In the genomic region with DNA sequence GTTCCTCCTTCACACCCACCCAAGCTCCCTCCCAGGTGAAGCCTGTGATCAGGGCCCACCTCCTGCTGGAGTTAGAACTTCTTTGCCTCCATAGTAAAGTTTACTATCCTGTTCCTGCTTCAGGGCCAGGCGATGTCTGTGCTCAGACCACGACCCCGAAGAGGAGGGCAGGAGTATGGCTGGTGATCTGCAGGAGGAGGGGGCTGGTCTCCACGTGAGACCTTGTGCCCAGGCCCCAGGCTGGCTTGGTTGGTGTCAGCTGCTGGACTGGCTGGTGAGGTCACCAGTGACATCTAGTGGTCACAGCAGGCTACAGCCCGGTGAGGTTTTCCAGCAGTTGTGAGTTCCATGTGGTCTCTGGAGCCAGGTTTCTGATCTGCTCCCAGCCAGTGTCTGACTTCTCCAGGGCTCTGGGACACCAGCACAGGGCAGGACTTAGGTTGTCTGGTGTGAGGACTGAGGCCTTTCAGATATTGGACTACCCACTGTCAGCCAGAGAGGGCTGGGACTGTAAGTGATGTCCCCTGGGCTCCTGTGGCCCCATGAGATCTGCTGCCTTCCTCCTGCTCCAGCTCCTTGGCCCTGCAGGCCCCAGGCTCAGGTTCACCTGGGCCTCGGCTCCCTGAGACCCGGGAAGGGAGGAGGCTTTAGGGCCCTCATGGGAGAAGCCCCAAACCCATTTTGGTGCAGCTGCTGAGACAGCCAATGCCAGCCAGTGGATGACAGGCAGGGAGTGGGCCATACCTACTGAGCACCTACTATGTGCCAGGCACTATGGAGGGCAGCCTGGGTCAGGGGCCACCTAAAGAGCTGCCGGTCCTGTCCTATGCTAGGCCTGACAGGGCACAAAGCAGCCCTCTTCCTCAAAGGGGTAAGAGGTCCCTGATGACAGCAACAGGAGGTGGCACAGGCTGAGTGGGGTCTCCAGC, we compare ENCODE assay signal across 8 cellular contexts. TPM values are rescaled to one million over a fixed set of nuclear protein-coding genes. Genes with fewer than 3 reads are reported as not detected.
DNase-seq lines count a peak whose midpoint lies in the region; ATAC-seq and TF ChIP-seq lines count a peak whose summit lies in the region.

No MANE protein-coding gene starts in this region.

- peaks cover 46% of the 10 kb centered on the region for H3K27me3 ChIP-seq in IMR-90 (ENCODE audit: control insufficient read depth, insufficient read depth, low read length)
- H3K27me3 ChIP-seq in Peyer's patch: no peaks in the 10 kb centered on the region

- H3K4me3 Mint-ChIP-seq in activated T-helper 17 cell treated with anti-CD3 and anti-CD28 coated beads, Interleukin-2, amount 50 U/mL, for 72 hours: no peak overlapping the region

- peak; percentile 94 for TF ChIP-seq CTCF in IMR-90 (conservative IDR thresholded peaks at IDR 0.05; ENCODE audit: low read depth, low read length)
- peak in 5 of 6 experiments; percentile 63 to 95 (median 85) for TF ChIP-seq CTCF in Peyer's patch (IDR thresholded peaks at IDR 0.05)
- peak; percentile 89 for TF ChIP-seq CTCF in foreskin fibroblast (IDR thresholded peaks at IDR 0.05; ENCODE audit: low read depth, low read length)

- H2AK9ac ChIP-seq in IMR-90 (replicated peaks; ENCODE audit: low read depth, low read length, poor library complexity): peak overlapping the region; percentile 81

- no peak overlapping the region for H3K18ac ChIP-seq in IMR-90 (ENCODE audit: low read depth, low read length)

- H3K79me1 ChIP-seq in IMR-90 (ENCODE audit: low read depth in 1 of 2, low read length in 2 of 2): no peaks in the 10 kb centered on the region

- H3K9me3 ChIP-seq in IMR-90 (ENCODE audit: control insufficient read depth, insufficient read depth, low read length) (no peaks in the 10 kb centered on the region), Peyer's patch (no peaks in the 10 kb centered on the region)

- H3K9me3 Mint-ChIP-seq in activated T-helper 17 cell treated with anti-CD3 and anti-CD28 coated beads, Interleukin-2, amount 50 U/mL, for 72 hours: no peaks in the 10 kb centered on the region

- H3K36me3 ChIP-seq in IMR-90 (ENCODE audit: control insufficient read depth, insufficient read depth, low read length) (no peaks in the 10 kb centered on the region), Peyer's patch (no peaks in the 10 kb centered on the region)

- in situ Hi-C loops in IMR-90 (cut with MboI; ENCODE audit: low sequenced_read_pairs): loop anchor here (5.0 kb wide), 1 partner anchor 54 kb away; no protein-coding TSS in a partner anchor

- peak; percentile 92 for TF ChIP-seq RAD21 in IMR-90 (IDR thresholded peaks at IDR 0.05; ENCODE audit: low read length)

- intact Hi-C loops in IMR-90 (cut with micrococcal nuclease): loop anchor here (1.0 to 5.0 kb wide), 4 partner anchors 19 to 329 kb away; no protein-coding TSS in a partner anchor

- no peak overlapping the region for H3K14ac ChIP-seq in IMR-90 (replicated peaks; ENCODE audit: low read depth, low read length)

- no peak overlapping the region for H4K91ac ChIP-seq in IMR-90 (ENCODE audit: insufficient read depth, low read depth, low read length)

- no peak overlapping the region for H3K9ac ChIP-seq in IMR-90 (ENCODE audit: low read depth, low read length)

- no peak overlapping the region for H2BK20ac ChIP-seq in IMR-90 (ENCODE audit: low read depth, low read length)

- no peaks in the 10 kb centered on the region for H3K36me3 Mint-ChIP-seq in activated T-helper 17 cell treated with anti-CD3 and anti-CD28 coated beads, Interleukin-2, amount 50 U/mL, for 72 hours (ENCODE audit: low read depth)

- dilution Hi-C loops in IMR-90 (cut with HindIII; ENCODE audit: low sequenced_read_pairs, unreplicated experiment): no loop called here

- H3K4me1 Mint-ChIP-seq in activated T-helper 17 cell treated with anti-CD3 and anti-CD28 coated beads, Interleukin-2, amount 50 U/mL, for 72 hours: no peaks in the 10 kb centered on the region

- H2AK5ac ChIP-seq in IMR-90 (ENCODE audit: low read depth, low read length): peak overlapping the region; percentile 48; the same call in 1 of the 2 replicates

- CTCF ChIA-PET in IMR-90 (lab: Yijun Ruan, JAX): interaction anchor here (0.6 to 3.4 kb wide), 8 partner anchors 11 to 372 kb away, joined by 3 to 22 read pairs (median 4); a partner anchor contains a TSS

- no peak overlapping the region for H3K27ac Mint-ChIP-seq in activated T-helper 17 cell treated with anti-CD3 and anti-CD28 coated beads, Interleukin-2, amount 50 U/mL, for 72 hours

- POLR2A ChIA-PET in IMR-90 (lab: Charles Lee; ENCODE audit: unreplicated experiment): no interaction called here

- no peak overlapping the region for H2BK120ac ChIP-seq in IMR-90 (ENCODE audit: low read depth, low read length)

- no peak for TF ChIP-seq POLR2A in IMR-90 (IDR thresholded peaks at IDR 0.05; ENCODE audit: low read depth, low read length)
- no peak for TF ChIP-seq POLR2A in Peyer's patch (IDR thresholded peaks at IDR 0.05)

- peak overlapping the region; percentile 81 for H2AFZ ChIP-seq in IMR-90 (replicated peaks; ENCODE audit: low read length, poor library complexity)

- peak; percentile 98 for ATAC-seq in IMR-90 (ENCODE audit: low read depth)
- peak; percentile 86 for ATAC-seq in activated T-helper 17 cell treated with anti-CD3 and anti-CD28 coated beads, Interleukin-2, amount 50 U/mL, for 72 hours (replicated peaks)

- no peak overlapping the region for H2BK5ac ChIP-seq in IMR-90 (ENCODE audit: low read depth, low read length, poor library complexity, severe bottlenecking)

- no peak overlapping the region for H3K56ac ChIP-seq in IMR-90 (ENCODE audit: extremely low read depth, insufficient read depth, low read length)

- H4K20me1 ChIP-seq in IMR-90 (ENCODE audit: insufficient read depth, low read length): no peaks in the 10 kb centered on the region

- 0 out of 2 replicates have a peak, but pooled peaks cover 2% of the 10 kb centered on the region for H3K9me1 ChIP-seq in IMR-90 (ENCODE audit: insufficient read depth, low read length)

- H3K27ac ChIP-seq in IMR-90 (ENCODE audit: insufficient read depth, low read length) (no peak overlapping the region), Peyer's patch (no peak overlapping the region)

- WGBS in IMR-90 (ENCODE audit: extremely low coverage in 2 of 2, insufficient read length in 1 of 2), 2 experiments: 10% methylated on average over 3 of the region's 8 CpGs; no CpG with 5 or more reads in 1 of the 2 experiments

- H3K4me3 ChIP-seq in IMR-90 (ENCODE audit: insufficient read depth, low read depth, low read length) (no peak overlapping the region), Peyer's patch (no peak overlapping the region), foreskin fibroblast (ENCODE audit: low read depth in 1 of 2, low read length in 2 of 2) (no peak overlapping the region)

- peak; percentile 69 for DNase-seq in NCI-H2107 treated with DMSO at 0.1 percent for 48 hours (lab: John Stamatoyannopoulos, UW; ENCODE audit: unreplicated experiment)
- no peak for DNase-seq in NCI-H2107 (lab: John Stamatoyannopoulos, UW)
- DNase-seq in IMR-90: peak; percentile 69
- DNase-seq in Peyer's patch: peak; percentile 43 to 82 (median 73)
- DNase-seq in foreskin fibroblast: peak; percentile 44 to 84
- peak; percentile 43 for DNase-seq in occipital lobe (lab: John Stamatoyannopoulos, UW)
- peak; percentile 74 for DNase-seq in ureter (ENCODE audit: low spot score)

- H3K23ac ChIP-seq in IMR-90 (ENCODE audit: low read depth, low read length): no peak overlapping the region

- no peak overlapping the region for H3K4me2 ChIP-seq in IMR-90 (ENCODE audit: low read depth, low read length)

- no peak overlapping the region for H3K4ac ChIP-seq in IMR-90 (ENCODE audit: low read depth, low read length)

- peaks cover 13% of the 10 kb centered on the region for H3K27me3 Mint-ChIP-seq in activated T-helper 17 cell treated with anti-CD3 and anti-CD28 coated beads, Interleukin-2, amount 50 U/mL, for 72 hours

- H2BK15ac ChIP-seq in IMR-90 (ENCODE audit: low read depth, low read length): no peak overlapping the region

- H4K8ac ChIP-seq in IMR-90 (ENCODE audit: low read depth in 2 of 2, low read length in 2 of 2): no peak overlapping the region

- no peak overlapping the region for H4K5ac ChIP-seq in IMR-90 (ENCODE audit: low read depth, low read length)

- no peaks in the 10 kb centered on the region; the same call in 1 of the 2 replicates for H3K4me1 ChIP-seq in IMR-90 (ENCODE audit: control insufficient read depth, insufficient read depth, low read length)
- no peaks in the 10 kb centered on the region for H3K4me1 ChIP-seq in Peyer's patch

- no TSS peak for BruUV-seq in IMR-90 (replicated peaks; lab: Mats Ljungman, UMichigan)

TF ChIP-seq in IMR-90, 13 proteins besides CTCF, POLR2A, EP300 and RAD21 (continues in another document):
- no peak for TF ChIP-seq RFX5 (IDR thresholded peaks at IDR 0.05; ENCODE audit: low read depth, low read length)
- TF ChIP-seq, protein P1, sequence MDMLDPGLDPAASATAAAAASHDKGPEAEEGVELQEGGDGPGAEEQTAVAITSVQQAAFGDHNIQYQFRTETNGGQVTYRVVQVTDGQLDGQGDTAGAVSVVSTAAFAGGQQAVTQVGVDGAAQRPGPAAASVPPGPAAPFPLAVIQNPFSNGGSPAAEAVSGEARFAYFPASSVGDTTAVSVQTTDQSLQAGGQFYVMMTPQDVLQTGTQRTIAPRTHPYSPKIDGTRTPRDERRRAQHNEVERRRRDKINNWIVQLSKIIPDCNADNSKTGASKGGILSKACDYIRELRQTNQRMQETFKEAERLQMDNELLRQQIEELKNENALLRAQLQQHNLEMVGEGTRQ (IDR thresholded peaks at IDR 0.05; ENCODE audit: low read depth, low read length): 0 out of 2 replicates have a peak, but pooled peaks have one; percentile 21

RNA-seq across cellular contexts. Expression of a gene that starts 6.0 kb away (rescaled TPM):
- total RNA-seq in IMR-90 (2012; rRNA removed) (not detected in 2 replicates), Peyer's patch (not detected), occipital lobe (not detected), ureter (not detected)
- not detected in 2 replicates for polyA plus RNA-seq in IMR-90 (2012; rRNA removed)
- not detected in 2 replicates for polyA plus RNA-seq in IMR-90 (2012; cell fraction: cytosol; rRNA removed)
- polyA plus RNA-seq in IMR-90 (2012; cell fraction: nucleus; rRNA removed; ENCODE audit: low replicate concordance): 0.05 TPM in 1 of 2 replicates, not detected in the other
- total RNA-seq in activated T-helper 17 cell treated with anti-CD3 and anti-CD28 coated beads, Interleukin-2, amount 50 U/mL, for 72 hours: not detected

RNA-seq across cellular contexts. Expression of a gene that starts 35.8 kb away (rescaled TPM):
- total RNA-seq in IMR-90 (2012; rRNA removed) (not detected in 2 replicates), Peyer's patch (not detected), occipital lobe (0.31 TPM), ureter (not detected)
- not detected in 2 replicates for polyA plus RNA-seq in IMR-90 (2012; rRNA removed)
- polyA plus RNA-seq in IMR-90 (2012; cell fraction: cytosol; rRNA removed): not detected in 2 replicates
- polyA plus RNA-seq in IMR-90 (2012; cell fraction: nucleus; rRNA removed; ENCODE audit: low replicate concordance): not detected in 2 replicates
- total RNA-seq in activated T-helper 17 cell treated with anti-CD3 and anti-CD28 coated beads, Interleukin-2, amount 50 U/mL, for 72 hours: not detected

RNA-seq across cellular contexts. Expression of a gene that starts 44.0 kb away (rescaled TPM):
- total RNA-seq in IMR-90 (2012; rRNA removed) (0.54 and 0.83 TPM in 2 replicates), Peyer's patch (under 1 TPM in 2 of 4 donors, not detected in 2; 0.13 to 0.28 TPM), occipital lobe (13.9 TPM), ureter (not detected)
- 0.82 and 1.8 TPM in 2 replicates for polyA plus RNA-seq in IMR-90 (2012; rRNA removed)
- polyA plus RNA-seq in IMR-90 (2012; cell fraction: cytosol; rRNA removed): 0.38 and 0.54 TPM in 2 replicates
- 0.87 and 2.2 TPM in 2 replicates for polyA plus RNA-seq in IMR-90 (2012; cell fraction: nucleus; rRNA removed; ENCODE audit: low replicate concordance)
- not detected for total RNA-seq in activated T-helper 17 cell treated with anti-CD3 and anti-CD28 coated beads, Interleukin-2, amount 50 U/mL, for 72 hours
